ENCODE assay signal across 22 cellular contexts in the genomic region with DNA sequence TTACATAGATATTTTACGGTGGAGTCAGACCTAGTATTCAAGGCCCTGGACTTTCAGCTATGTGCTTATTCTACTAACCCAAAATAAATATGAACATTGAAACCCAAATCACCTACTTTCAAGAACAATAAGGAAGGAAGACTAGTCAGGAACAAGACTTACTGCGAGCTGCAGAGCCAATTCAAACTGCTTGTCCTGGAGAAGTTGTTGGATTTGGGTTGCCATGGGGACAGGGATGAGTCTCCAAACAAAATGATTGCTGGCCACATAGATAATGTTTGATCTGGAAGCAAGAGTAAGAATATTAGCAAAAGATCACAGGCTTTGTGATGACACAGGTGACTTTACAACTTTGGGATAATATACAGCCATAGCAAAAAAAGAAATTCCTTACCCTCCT. TPM values are rescaled to one million over a fixed set of nuclear protein-coding genes. Genes with fewer than 3 reads are reported as not detected.
"Had no signal": no experiment of that assay in that cellular context is flagged by ENCODE, and none has a peak within 500 bp of the region (broad histone marks: within the 10 kb centered on the region; RNA-seq: fewer than 3 reads in every experiment).

No MANE protein-coding gene starts in this region.

- H3K27me3 Mint-ChIP-seq: natural killer cell treated with Interleukin-12 subunit alpha and Interleukin-12 subunit beta and Interleukin-15 and Interleukin-18, amount 100 ng/mL, for 72 hours had no signal

- H3K4me3 Mint-ChIP-seq: mesothelial cell of epicardium; natural killer cell treated with Interleukin-12 subunit alpha and Interleukin-12 subunit beta and Interleukin-15 and Interleukin-18, amount 100 ng/mL, for 72 hours had no signal

- ATAC-seq: esophagus mucosa; heart left ventricle; natural killer cell treated with Interleukin-12 subunit alpha and Interleukin-12 subunit beta and Interleukin-15 and Interleukin-18, amount 100 ng/mL, for 72 hours had no signal

- H3K27ac Mint-ChIP-seq: mesothelial cell of epicardium; natural killer cell treated with Interleukin-12 subunit alpha and Interleukin-12 subunit beta and Interleukin-15 and Interleukin-18, amount 100 ng/mL, for 72 hours had no signal

- DNase-seq: cortex of kidney; dorsolateral prefrontal cortex; effector CD8-positive, alpha-beta T cell; heart left ventricle; hippocampal formation; kidney glomerular epithelial cell; mammary epithelial cell; sigmoid colon; stimulated activated naive CD4-positive, alpha-beta T cell treated with Interleukin-2 at 50 U/mL for 16 hours; trophoblast cell had no signal

- FAIRE-seq: frontal cortex, islet of Langerhans had no signal

- H3K27ac ChIP-seq: dorsolateral prefrontal cortex, heart left ventricle, parathyroid adenoma, sigmoid colon, skin epidermis had no signal

- H3K9ac ChIP-seq: parathyroid adenoma had no signal

- H3K4me3 ChIP-seq: dorsolateral prefrontal cortex, heart left ventricle, sigmoid colon, skin epidermis had no signal

- H3K79me2 ChIP-seq: parathyroid adenoma had no signal

- H3K9me3 Mint-ChIP-seq: mesothelial cell of epicardium; natural killer cell treated with Interleukin-12 subunit alpha and Interleukin-12 subunit beta and Interleukin-15 and Interleukin-18, amount 100 ng/mL, for 72 hours had no signal

- H2AFZ ChIP-seq: parathyroid adenoma had no signal

- H3K27me3 ChIP-seq: dorsolateral prefrontal cortex, heart left ventricle, sigmoid colon had no signal

- H3K9me3 ChIP-seq: heart left ventricle, sigmoid colon had no signal

- H3K4me1 Mint-ChIP-seq: mesothelial cell of epicardium had no signal

- H3K4me1 ChIP-seq: parathyroid adenoma, sigmoid colon had no signal

RNA-seq across cellular contexts. Expression of a gene that starts 21.6 kb away (rescaled TPM):
- total RNA-seq: fibroblast of lung; frontal cortex; glomerular endothelial cell; liver; natural killer cell treated with Interleukin-12 subunit alpha and Interleukin-12 subunit beta and Interleukin-15 and Interleukin-18, amount 100 ng/mL, for 72 hours; omental fat pad; pulmonary artery endothelial cell had no signal
- polyA plus RNA-seq: fibroblast of lung, liver had no signal
